ENCODE assay signal across 8 cellular contexts in genomic region chr13:28138012-28138755, GRCh38. TPM values are rescaled to one million over a fixed set of nuclear protein-coding genes. Genes with fewer than 3 reads are reported as not detected.
DNase-seq lines count a peak whose midpoint lies in the region; ATAC-seq and TF ChIP-seq lines count a peak whose summit lies in the region.

A gene with protein sequence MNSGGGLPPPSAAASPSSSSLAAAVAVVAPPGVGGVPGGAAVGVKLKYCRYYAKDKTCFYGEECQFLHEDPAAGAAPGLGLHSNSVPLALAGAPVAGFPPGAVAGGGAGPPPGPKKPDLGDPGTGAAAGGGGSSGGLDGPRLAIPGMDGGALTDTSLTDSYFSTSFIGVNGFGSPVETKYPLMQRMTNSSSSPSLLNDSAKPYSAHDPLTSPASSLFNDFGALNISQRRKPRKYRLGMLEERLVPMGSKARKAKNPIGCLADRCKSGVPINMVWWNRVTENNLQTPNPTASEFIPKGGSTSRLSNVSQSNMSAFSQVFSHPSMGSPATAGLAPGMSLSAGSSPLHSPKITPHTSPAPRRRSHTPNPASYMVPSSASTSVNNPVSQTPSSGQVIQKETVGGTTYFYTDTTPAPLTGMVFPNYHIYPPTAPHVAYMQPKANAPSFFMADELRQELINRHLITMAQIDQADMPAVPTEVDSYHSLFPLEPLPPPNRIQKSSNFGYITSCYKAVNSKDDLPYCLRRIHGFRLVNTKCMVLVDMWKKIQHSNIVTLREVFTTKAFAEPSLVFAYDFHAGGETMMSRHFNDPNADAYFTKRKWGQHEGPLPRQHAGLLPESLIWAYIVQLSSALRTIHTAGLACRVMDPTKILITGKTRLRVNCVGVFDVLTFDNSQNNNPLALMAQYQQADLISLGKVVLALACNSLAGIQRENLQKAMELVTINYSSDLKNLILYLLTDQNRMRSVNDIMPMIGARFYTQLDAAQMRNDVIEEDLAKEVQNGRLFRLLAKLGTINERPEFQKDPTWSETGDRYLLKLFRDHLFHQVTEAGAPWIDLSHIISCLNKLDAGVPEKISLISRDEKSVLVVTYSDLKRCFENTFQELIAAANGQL (plus strand): TSS chr13:28138545. CDS start chr13:28138658, 113 bp downstream.

- DNase-seq in NCI-H1105 (lab: John Stamatoyannopoulos, UW) (peak; percentile 62), T-cell (peak; percentile 85 to 93 (median 88)), heart left ventricle (peak; percentile 92 to 98 (median 94)), posterior vena cava (ENCODE audit: low spot score) (peak; percentile 98), upper lobe of left lung (peak; percentile 91 to 99)

- H3K9me3 Mint-ChIP-seq in T-cell = no peaks in the 10 kb centered on the region

- H3K4me3 ChIP-seq in heart left ventricle = peak within 1 kb of the TSS; percentile 51 to 100 (median 92)
- peak within 1 kb of the TSS; percentile 85 to 100 (median 89) for H3K4me3 ChIP-seq in upper lobe of left lung

- H3K4me1 ChIP-seq in heart left ventricle (peaks cover 0 to 48% (median 26%) of the 10 kb centered on the region in 12 donors), upper lobe of left lung (peaks cover 17 to 39% (median 30%) of the 10 kb centered on the region in 4 donors)

- H3K36me3 Mint-ChIP-seq in T-cell = no peaks in the 10 kb centered on the region

- H3K27me3 ChIP-seq in heart left ventricle (no peaks in the 10 kb centered on the region), upper lobe of left lung (no peaks in the 10 kb centered on the region)

- H3K27ac ChIP-seq in adipose tissue (ENCODE audit: low read depth, low read length) (peak within 1 kb of the TSS; percentile 88), heart left ventricle (peak within 1 kb of the TSS; percentile 73 to 99 (median 98)), upper lobe of left lung (peak within 1 kb of the TSS; percentile 96 to 99 (median 99))

- peak within 1 kb of the TSS; percentile 97 to 98 for H3K27ac Mint-ChIP-seq in T-cell

- peak in 4 of 12 donors; percentile 15 to 44 (median 25) for TF ChIP-seq CTCF in heart left ventricle (IDR thresholded peaks at IDR 0.05)
- no peak for TF ChIP-seq CTCF in upper lobe of left lung (IDR thresholded peaks at IDR 0.05)

- CTCF ChIA-PET in T-cell (lab: Charles Lee) = no interaction called here

- peak within 1 kb of the TSS; percentile 86 to 96 (median 94) for H3K4me3 Mint-ChIP-seq in T-cell

- intact Hi-C loops in heart left ventricle (cut with DNase I) = loop anchor here in 2 of 10 donors (5.0 to 10.0 kb wide), 2 partner anchors 517 to 579 kb away; partner anchors contain the start of genes POMP (in 1 of the 2) and SLC46A3 (in 1 of the 2)
- intact Hi-C loops in posterior vena cava (cut with DNase I) = no loop called here

- 0 to 1% (median 0%) methylated on average over 38 to 84 of the region's 84 CpGs for WGBS in adipose tissue, 3 donors
- WGBS in heart left ventricle, 4 donors = 0 to 1% (median 1%) methylated on average over 57 to 84 of the region's 84 CpGs
- 0 to 1% methylated on average over 50 to 55 of the region's 84 CpGs for WGBS in upper lobe of left lung, 2 donors

- TF ChIP-seq POLR2A in GM10847 (IDR thresholded peaks at IDR 0.05; ENCODE audit: extremely low read depth, insufficient read length) = peak; percentile 83
- TF ChIP-seq POLR2A in heart left ventricle (IDR thresholded peaks at IDR 0.05) = peak in 1 of 2 donors; percentile 58
- peak in 2 of 4 donors; percentile 59 to 86 for TF ChIP-seq POLR2A in upper lobe of left lung (IDR thresholded peaks at IDR 0.05)

- POLR2A ChIA-PET in T-cell (lab: Charles Lee) = interaction anchor here (0.6 to 1.0 kb wide), 4 partner anchors 36 to 693 kb away, joined by 3 to 11 read pairs (median 6); no protein-coding TSS in a partner anchor

- H3K9me3 ChIP-seq in heart left ventricle (no peaks in the 10 kb centered on the region), upper lobe of left lung (no peaks in the 10 kb centered on the region)

- no peak for TF ChIP-seq EP300 in upper lobe of left lung (IDR thresholded peaks at IDR 0.05)

- H3K4me1 Mint-ChIP-seq in T-cell = peaks cover 48 to 55% (median 49%) of the 10 kb centered on the region in 3 donors

- H3K36me3 ChIP-seq in heart left ventricle (no peaks in the 10 kb centered on the region), upper lobe of left lung (no peaks in the 10 kb centered on the region)

- no peaks in the 10 kb centered on the region for H3K27me3 Mint-ChIP-seq in T-cell

- ATAC-seq in HG02588 (IDR thresholded peaks at IDR 0.05; ENCODE audit: unreplicated experiment) (peak; percentile 48), T-cell (replicated peaks in 1 of 4) (peak; percentile 60 to 65 (median 62)), heart left ventricle (peak; percentile 75 to 89 (median 88)), upper lobe of left lung (ENCODE audit: low FRiP score in 2 of 2) (peak; percentile 89 to 92)

RNA-seq across cellular contexts. Expression of the gene that starts here (rescaled TPM):
- total RNA-seq in T-cell (10 to 100 TPM; 62.9 to 79.6 (median 69.3) TPM), heart left ventricle (10 to 100 TPM in 3 of 9 donors, 1 to 10 TPM in 6; 7.4 to 18.8 (median 9.5) TPM), posterior vena cava (10 to 100 TPM; 23.7 to 26.7 TPM), upper lobe of left lung (10 to 100 TPM; 30.2 to 69.1 (median 34.1) TPM)
- polyA plus RNA-seq in adipose tissue (10 to 100 TPM in 1 of 3 donors, 1 to 10 TPM in 2; 5.9 to 13.4 (median 9.0) TPM), heart left ventricle (1 to 10 TPM; 4.1 to 5.6 TPM)

Comparison
In these comparisons a context has a peak if more than half of its experiments do, and no peak if none do; other contexts are left out.
1. Peak in every context shown above with its lines: DNase-seq, ATAC-seq, H3K4me3 ChIP-seq and H3K27ac ChIP-seq.